Comparison of ENCODE assay signal across 12 cellular contexts in genomic region chr12:108638997-108639822, GRCh38. TPM values are rescaled to one million over a fixed set of nuclear protein-coding genes. Genes with fewer than 3 reads are reported as not detected.
DNase-seq lines count a peak whose midpoint lies in the region; ATAC-seq and TF ChIP-seq lines count a peak whose summit lies in the region.
"Had no signal": no experiment of that assay in that cellular context is flagged by ENCODE, and none has a peak within 500 bp of the region (broad histone marks: within the 10 kb centered on the region; RNA-seq: fewer than 3 reads in every experiment).

No MANE protein-coding gene starts in this region.

- no peak overlapping the region for H4K5ac ChIP-seq in H9 (ENCODE audit: insufficient read length, low read depth, low read length)

- H3K4ac ChIP-seq in H9 (ENCODE audit: low read depth, low read length) = no peak overlapping the region

- H3K18ac ChIP-seq in H9 (ENCODE audit: insufficient read length, low read depth, low read length) = no peak overlapping the region

- no peak overlapping the region for H3K4me3 Mint-ChIP-seq in H9

- H3K4me1 ChIP-seq in H9 (ENCODE audit: insufficient read depth, low read length) (peaks cover 12% of the 10 kb centered on the region; the same call in 1 of the 2 replicates), gastroesophageal sphincter (peaks cover 0 to 80% (median 16%) of the 10 kb centered on the region in 3 donors), A673 (ENCODE audit: insufficient read depth, low read length, poor library complexity, severe bottlenecking) (no peaks in the 10 kb centered on the region)

- no peak overlapping the region for H2BK20ac ChIP-seq in H9 (ENCODE audit: low read depth, low read length, poor library complexity, severe bottlenecking)

- H3K4me3 ChIP-seq in gastroesophageal sphincter = no peak overlapping the region
- H3K4me3 ChIP-seq in A673 (ENCODE audit: low read depth, low read length, poor library complexity, severe bottlenecking) = no peak overlapping the region

- H4K8ac ChIP-seq in H9 (replicated peaks; ENCODE audit: insufficient read length, low read depth, low read length) = no peak overlapping the region

- POLR2A ChIA-PET in A673 (lab: Charles Lee; ENCODE audit: low non-redundant PET) = no interaction called here

- no peaks in the 10 kb centered on the region for H3K23me2 ChIP-seq in H9 (ENCODE audit: insufficient read length, low read depth, low read length, poor library complexity, severe bottlenecking)

- H3K14ac ChIP-seq in H9 (ENCODE audit: insufficient read depth, low read length) = no peak overlapping the region

- WGBS in H9 (ENCODE audit: extremely low coverage, insufficient read length, low lambda C conversion rate) = no CpG with 5 or more reads among the region's 11 CpGs
- 78 to 84% methylated on average over 5 to 10 of the region's 11 CpGs for WGBS in gastroesophageal sphincter (ENCODE audit: low coverage in 1 of 2), 2 donors

- no peak for TF ChIP-seq POLR2A in gastroesophageal sphincter (IDR thresholded peaks at IDR 0.05)

- H3K9me3 ChIP-seq in H9 (ENCODE audit: control insufficient read depth, low read depth, low read length) (no peaks in the 10 kb centered on the region), gastroesophageal sphincter (no peaks in the 10 kb centered on the region), A673 (ENCODE audit: low read depth, low read length, poor library complexity, severe bottlenecking) (no peaks in the 10 kb centered on the region)

- H4K91ac ChIP-seq in H9 (ENCODE audit: insufficient read length, low read depth, low read length) = no peak overlapping the region

- no peak for TF ChIP-seq EP300 in gastroesophageal sphincter (IDR thresholded peaks at IDR 0.05)

- H3K36me3 Mint-ChIP-seq in H9 (ENCODE audit: insufficient read depth in 1 of 3, low read depth in 3 of 3) = peaks cover 0 to 7% (median 4%) of the 10 kb centered on the region in 3 experiments; a peak in 3 of 7 replicates

- ATAC-seq in SK-N-SH treated with all-trans-retinoic acid at 6 μM for 48 hours (0 out of 3 replicates have a peak, but pooled peaks have one; percentile 1), gastroesophageal sphincter (no peak), sciatic nerve (no peak), GM21528 (IDR thresholded peaks at IDR 0.05; ENCODE audit: low FRiP score, unreplicated experiment) (no peak), HG03378 (IDR thresholded peaks at IDR 0.05; ENCODE audit: unreplicated experiment) (no peak)

- DNase-seq in H9 = peak; percentile 28
- peak; percentile 37 for DNase-seq in sciatic nerve (ENCODE audit: low spot score)
- DNase-seq in NCI-H1436 treated with DMSO at 0.1 percent for 48 hours (lab: John Stamatoyannopoulos, UW) = no peak
- DNase-seq in A673 (ENCODE audit: low spot score) = no peak
- DNase-seq: activated gamma-delta T cell, NCI-H1105, SHP77 had no signal

- H2BK5ac ChIP-seq in H9 (ENCODE audit: insufficient read length, low read length) = no peak overlapping the region

- H3T11ph ChIP-seq in H9 (ENCODE audit: low read length) = no peak overlapping the region

- H2BK120ac ChIP-seq in H9 (ENCODE audit: low read depth, low read length, poor library complexity, severe bottlenecking) = no peak overlapping the region

- H3K9me3 Mint-ChIP-seq in H9 = no peaks in the 10 kb centered on the region
- H3K9me3 Mint-ChIP-seq: CD14-positive monocyte had no signal

- no peak overlapping the region for H3K56ac ChIP-seq in H9 (ENCODE audit: insufficient read length, low read depth, low read length)

- no peaks in the 10 kb centered on the region for H4K20me1 ChIP-seq in H9 (ENCODE audit: control insufficient read depth, insufficient read depth, insufficient read length)

- no peak overlapping the region for H2BK15ac ChIP-seq in H9 (ENCODE audit: low read depth, low read length)

- H3K27ac ChIP-seq in H9 (ENCODE audit: insufficient read length, low read depth, low read length) (no peak overlapping the region), gastroesophageal sphincter (peak overlapping the region in 3 of 4 donors; percentile 53 to 76 (median 67)), A673 (ENCODE audit: low read depth, low read length, poor library complexity, severe bottlenecking) (no peak overlapping the region)

- no peaks in the 10 kb centered on the region for H3K27me3 Mint-ChIP-seq in H9 (ENCODE audit: low read depth)

- H3K23ac ChIP-seq in H9 (ENCODE audit: insufficient read length, low read depth, low read length) = no peak overlapping the region

- H3K79me1 ChIP-seq in H9 (ENCODE audit: insufficient read depth, low read depth, low read length, poor library complexity, severe bottlenecking) = no peaks in the 10 kb centered on the region

- no peaks in the 10 kb centered on the region for H3K27me3 ChIP-seq in H9 (ENCODE audit: insufficient read depth, low read length)
- peaks cover 5% of the 10 kb centered on the region for H3K27me3 ChIP-seq in gastroesophageal sphincter
- H3K27me3 ChIP-seq in A673 (replicated peaks; ENCODE audit: insufficient read depth, low read depth, low read length, poor library complexity) = no peaks in the 10 kb centered on the region

- no peaks in the 10 kb centered on the region for H3K36me3 ChIP-seq in gastroesophageal sphincter
- no peaks in the 10 kb centered on the region for H3K36me3 ChIP-seq in A673 (ENCODE audit: insufficient read depth, low read length, poor library complexity, severe bottlenecking)

- no peak overlapping the region for H3K9ac ChIP-seq in H9 (ENCODE audit: extremely low read depth, insufficient read length, low read length)

- H2AFZ ChIP-seq in H9 (ENCODE audit: low read length) = no peak overlapping the region

- no peak for TF ChIP-seq CTCF in H9 (conservative IDR thresholded peaks at IDR 0.05)
- TF ChIP-seq CTCF in gastroesophageal sphincter (IDR thresholded peaks at IDR 0.05) = no peak
- no peak for TF ChIP-seq CTCF in A673 (conservative IDR thresholded peaks at IDR 0.05; ENCODE audit: low read depth, low read length)

- intact Hi-C loops in sciatic nerve (cut with DNase I) (no loop called here), A673 (cut with micrococcal nuclease; ENCODE audit: unreplicated experiment) (no loop called here)

- no peak overlapping the region for H2BK12ac ChIP-seq in H9 (ENCODE audit: insufficient read length, low read depth, low read length)

- H3K4me2 ChIP-seq in H9 (ENCODE audit: insufficient read depth, insufficient read length, low read length) = no peak overlapping the region

- CTCF ChIA-PET in A673 (lab: Charles Lee) = interaction anchor here (0.8 kb wide), 1 partner anchor 21 kb away, joined by 3 read pairs; no protein-coding TSS in a partner anchor

- no peak overlapping the region for H2AK5ac ChIP-seq in H9 (ENCODE audit: insufficient read length, low read length)

- BruUV-seq in A673 (replicated peaks; lab: Mats Ljungman, UMichigan) = no TSS peak

- peaks cover 71 to 72% of the 10 kb centered on the region in 2 experiments for H3K4me1 Mint-ChIP-seq in H9

- H3K27ac Mint-ChIP-seq in H9 = peak overlapping the region; percentile 89 to 95 (median 93); a peak in 6 of 7 replicates

- H3K79me2 ChIP-seq in H9 (ENCODE audit: insufficient read depth, low read length) = no peaks in the 10 kb centered on the region

TF ChIP-seq in SK-N-SH treated with all-trans-retinoic acid at 6 μM for 48 hours, 23 proteins besides CTCF, POLR2A, EP300 and RAD21:
- TF ChIP-seq ZC3H10 (CRISPR knock-in tag; IDR thresholded peaks at IDR 0.05) (no peak), TCF4 (CRISPR knock-in tag; IDR thresholded peaks at IDR 0.05; ENCODE audit: borderline replicate concordance) (no peak), ZNF565 (CRISPR knock-in tag; conservative IDR thresholded peaks at IDR 0.05; ENCODE audit: low read depth) (no peak), CSDC2 (CRISPR knock-in tag; IDR thresholded peaks at IDR 0.05) (no peak), ZFP30 (CRISPR knock-in tag; IDR thresholded peaks at IDR 0.05) (no peak)

RNA-seq across cellular contexts. Expression of gene SELPLG, which starts 5.5 kb away (rescaled TPM):
- total RNA-seq in H9 (2021) (0.09 and 0.15 TPM in 2 replicates), gastroesophageal sphincter (10 to 100 TPM in 1 of 4 donors, 1 to 10 TPM in 3; 3.6 to 12.4 (median 5.5) TPM), sciatic nerve (12.3 TPM), A673 (2021) (0.34 and 0.35 TPM in 2 replicates)

RNA-seq across cellular contexts. Expression of gene TMEM119, which starts 41.3 kb away (rescaled TPM):
- total RNA-seq in H9 (2021) (not detected in 2 replicates), gastroesophageal sphincter (1 to 10 TPM; 2.3 to 5.9 (median 4.5) TPM), sciatic nerve (31.1 TPM), A673 (2021) (1.0 TPM in 1 of 2 replicates, not detected in the other)

Comparison
In these comparisons a context has a peak if more than half of its experiments do, and no peak if none do; other contexts are left out.
1. DNase-seq: peak in H9 (single experiment) and sciatic nerve (single experiment); none in NCI-H1436 treated with DMSO at 0.1 percent for 48 hours (single experiment) and A673 (single experiment).
2. H3K27ac ChIP-seq: peak in gastroesophageal sphincter (3 of 4); none in H9 (single experiment) and A673 (single experiment).